ENCODE assay signal across 8 cellular contexts in the genomic region with DNA sequence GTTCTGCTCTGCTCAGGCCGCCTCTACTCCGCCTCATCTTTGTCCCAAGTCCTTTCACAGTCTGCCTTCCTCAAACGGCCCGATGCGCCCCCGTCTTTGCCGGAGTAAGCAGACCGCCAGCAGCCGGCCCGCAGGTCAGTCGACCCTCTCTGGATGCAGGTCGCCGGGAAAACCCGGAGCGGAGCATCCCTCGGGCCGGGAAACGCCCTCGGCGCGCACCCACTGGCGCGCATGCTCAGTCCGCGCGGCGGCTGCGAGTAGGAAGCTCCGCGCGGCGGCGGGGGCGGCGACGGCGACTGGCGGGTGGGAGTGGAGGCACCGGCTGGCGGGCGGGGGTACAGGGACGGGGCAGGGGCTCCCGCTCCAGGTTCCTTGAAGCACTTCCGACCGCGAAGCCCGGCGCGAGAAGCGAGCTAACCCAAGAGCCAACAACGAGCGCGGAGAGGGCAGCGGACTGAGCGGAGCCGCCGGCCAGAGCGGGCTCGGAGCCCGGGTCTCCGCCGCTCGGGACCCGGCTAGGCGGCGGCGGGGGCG. TPM values are rescaled to one million over a fixed set of nuclear protein-coding genes. Genes with fewer than 3 reads are reported as not detected.
DNase-seq lines count a peak whose midpoint lies in the region; ATAC-seq and TF ChIP-seq lines count a peak whose summit lies in the region.

Gene LRRC1 (plus strand): TSS at position 286 of the 534 bp plus-strand sequence. CDS start 252 bp downstream, outside the sequence.

- H3K27me3 Mint-ChIP-seq in activated CD4-positive, alpha-beta memory T cell treated with anti-CD3 and anti-CD28 coated beads for 36 hours: peaks cover 9% of the 10 kb centered on the region

- H3K4me1 ChIP-seq in BLaER1 (peaks cover 31% of the 10 kb centered on the region), lung (ENCODE audit: control insufficient read depth in 2 of 2, insufficient read depth in 2 of 2, low read length in 2 of 2) (peaks cover 5 to 8% of the 10 kb centered on the region in 2 donors)

- peak within 1 kb of the TSS; percentile 100 for H3K4me2 ChIP-seq in BLaER1

- CTCF ChIA-PET in activated CD4-positive, alpha-beta memory T cell treated with anti-CD3 and anti-CD28 coated beads for 36 hours (lab: Charles Lee): interaction anchor here (0.6 to 2.2 kb wide), 7 partner anchors 60 to 623 kb away, joined by 3 to 12 read pairs (median 4); no protein-coding TSS in a partner anchor

- H4K20me1 ChIP-seq in BLaER1: peaks cover 46% of the 10 kb centered on the region

- POLR2A ChIA-PET in activated CD4-positive, alpha-beta memory T cell treated with anti-CD3 and anti-CD28 coated beads for 36 hours (lab: Charles Lee): interaction anchor here (1.1 kb wide), 1 partner anchor 456 kb away, joined by 3 read pairs; no protein-coding TSS in a partner anchor

- DNase-seq in NCI-H526 (lab: John Stamatoyannopoulos, UW): peak; percentile 70 to 95
- DNase-seq in activated CD4-positive, alpha-beta memory T cell treated with anti-CD3 and anti-CD28 coated beads for 36 hours: peak; percentile 90
- peak; percentile 98 for DNase-seq in ecto neural progenitor cell (ENCODE audit: low spot score)
- DNase-seq in lung (ENCODE audit: low spot score): peak; percentile 91
- peak; percentile 60 to 83 (median 67) for DNase-seq in stimulated activated CD4-positive, alpha-beta T cell treated with anti-CD3 and anti-CD28 coated beads, TNF-alpha, amount 100 ng/mL, for 24 hours (ENCODE audit: low read depth in 3 of 3)

- no peak for TF ChIP-seq CTCF in lung (IDR thresholded peaks at IDR 0.05; ENCODE audit: control extremely low read depth, extremely low read depth)

- TF ChIP-seq POLR2A in GM19099 (IDR thresholded peaks at IDR 0.05; ENCODE audit: extremely low read depth, insufficient read length, low read depth): peak; percentile 75

- H3K9ac ChIP-seq in BLaER1: peak within 1 kb of the TSS; percentile 79

- peak within 1 kb of the TSS; percentile 97 for H3K4me3 Mint-ChIP-seq in activated CD4-positive, alpha-beta memory T cell treated with anti-CD3 and anti-CD28 coated beads for 36 hours

- peak; percentile 67 for ATAC-seq in HG03354 (IDR thresholded peaks at IDR 0.05; ENCODE audit: poor library complexity, severe bottlenecking, unreplicated experiment)
- peak; percentile 88 for ATAC-seq in lung (ENCODE audit: insufficient read depth, low FRiP score)

- H3K4me1 Mint-ChIP-seq in activated CD4-positive, alpha-beta memory T cell treated with anti-CD3 and anti-CD28 coated beads for 36 hours (ENCODE audit: low read depth): peaks cover 24% of the 10 kb centered on the region

- H3K9me3 ChIP-seq in BLaER1 (peaks cover 13% of the 10 kb centered on the region; the same call in 1 of the 2 replicates), lung (ENCODE audit: control insufficient read depth in 2 of 2, insufficient read depth in 1 of 2, low read length in 1 of 2) (no peaks in the 10 kb centered on the region)

- intact Hi-C loops in activated CD4-positive, alpha-beta memory T cell treated with anti-CD3 and anti-CD28 coated beads for 36 hours (cut with micrococcal nuclease): loop anchor here (1.0 to 5.0 kb wide), 7 partner anchors 53 to 302 kb away; no protein-coding TSS in a partner anchor

- H3K9me3 Mint-ChIP-seq in activated CD4-positive, alpha-beta memory T cell treated with anti-CD3 and anti-CD28 coated beads for 36 hours: no peaks in the 10 kb centered on the region

- H3K27me3 ChIP-seq in BLaER1 (peaks cover 26% of the 10 kb centered on the region), lung (ENCODE audit: control insufficient read depth, insufficient read depth) (no peaks in the 10 kb centered on the region)

- H3K4me3 ChIP-seq in BLaER1 (peak within 1 kb of the TSS; percentile 81), lung (peak within 1 kb of the TSS; percentile 66)

- no peaks in the 10 kb centered on the region for H3K36me3 Mint-ChIP-seq in activated CD4-positive, alpha-beta memory T cell treated with anti-CD3 and anti-CD28 coated beads for 36 hours

- peak within 1 kb of the TSS; percentile 77 for H3K27ac ChIP-seq in BLaER1
- peak within 1 kb of the TSS; percentile 67 to 83 for H3K27ac ChIP-seq in lung (ENCODE audit: low read depth in 1 of 2, low read length in 1 of 2)

- no peaks in the 10 kb centered on the region for H3K36me3 ChIP-seq in BLaER1
- H3K36me3 ChIP-seq in lung (ENCODE audit: control insufficient read depth in 2 of 2, insufficient read depth in 2 of 2, low read length in 2 of 2): no peaks in the 10 kb centered on the region

- WGBS in lung, 2 donors: 0 to 1% methylated on average over 57 to 68 of the region's 68 CpGs

- H3K27ac Mint-ChIP-seq in activated CD4-positive, alpha-beta memory T cell treated with anti-CD3 and anti-CD28 coated beads for 36 hours: peak within 1 kb of the TSS; percentile 76

RNA-seq across cellular contexts. Expression of gene LRRC1, which starts in this region (rescaled TPM):
- total RNA-seq in activated CD4-positive, alpha-beta memory T cell treated with anti-CD3 and anti-CD28 coated beads for 36 hours: 1 to 10 TPM; 3.2 TPM
- 10 to 100 TPM; 11.0 to 19.9 TPM for total RNA-seq in lung
- 1 to 10 TPM; 4.8 to 8.9 TPM for polyA plus RNA-seq in lung

Comparison
In these comparisons a context has a peak if more than half of its experiments do, and no peak if none do; other contexts are left out.
1. Peak in every context shown above with its lines: DNase-seq, ATAC-seq, H3K4me3 ChIP-seq and H3K27ac ChIP-seq.